Comparison of ENCODE assay signal across 20 cellular contexts in genomic region chr16:83907111-83907510, GRCh38. TPM values are rescaled to one million over a fixed set of nuclear protein-coding genes. Genes with fewer than 3 reads are reported as not detected.
A peak's percentile ranks its signal among the peaks of the same experiment; 100 is the strongest.
DNase-seq lines count a peak whose midpoint lies in the region; ATAC-seq and TF ChIP-seq lines count a peak whose summit lies in the region.
"Had no signal": no experiment of that assay in that cellular context is flagged by ENCODE, and none has a peak within 500 bp of the region (broad histone marks: within the 10 kb centered on the region; RNA-seq: fewer than 3 reads in every experiment).

No MANE protein-coding gene starts in this region.

- H3K9me3 ChIP-seq in cardiac muscle cell (ENCODE audit: low read depth), result no peaks in the 10 kb centered on the region
- H3K9me3 ChIP-seq in heart left ventricle, result no peaks in the 10 kb centered on the region
- no peaks in the 10 kb centered on the region for H3K9me3 ChIP-seq in psoas muscle
- H3K9me3 ChIP-seq in smooth muscle cell (replicated peaks; ENCODE audit: low read depth), result no peaks in the 10 kb centered on the region
- H3K9me3 ChIP-seq: BLaER1, Caco-2, HAP-1 had no signal

- H3K9me3 Mint-ChIP-seq in mesothelial cell of epicardium, result no peaks in the 10 kb centered on the region
- H3K9me3 Mint-ChIP-seq: CD4-positive, CD25-positive, alpha-beta regulatory T cell; CD8-positive, alpha-beta T cell; HFFc6 had no signal

- H3K4me1 ChIP-seq in cardiac muscle cell (ENCODE audit: low read depth) (peaks cover 50% of the 10 kb centered on the region), heart left ventricle (peaks cover 0 to 56% (median 26%) of the 10 kb centered on the region in 12 donors), psoas muscle (peaks cover 64% of the 10 kb centered on the region), smooth muscle cell (ENCODE audit: low read depth) (peaks cover 10% of the 10 kb centered on the region)
- H3K4me1 ChIP-seq: Caco-2 had no signal

- H3K4me3 Mint-ChIP-seq in mesothelial cell of epicardium, result no peak overlapping the region
- H3K4me3 Mint-ChIP-seq: B cell; CD4-positive, CD25-positive, alpha-beta regulatory T cell; CD8-positive, alpha-beta T cell; HFFc6 had no signal

- H2AFZ ChIP-seq in smooth muscle cell (ENCODE audit: low read depth), result no peak overlapping the region

- TF ChIP-seq POLR2A in heart left ventricle (IDR thresholded peaks at IDR 0.05), result no peak

- peak overlapping the region; percentile 14 for H3K4me2 ChIP-seq in smooth muscle cell
- H3K4me2 ChIP-seq: BLaER1 had no signal

- H3K27ac ChIP-seq in cardiac muscle cell, result peak overlapping the region; percentile 15
- peak overlapping the region in 3 of 12 donors; percentile 84 to 99 (median 97) for H3K27ac ChIP-seq in heart left ventricle
- H3K27ac ChIP-seq in psoas muscle, result peak overlapping the region; percentile 97
- no peak overlapping the region for H3K27ac ChIP-seq in smooth muscle cell (ENCODE audit: low read depth)
- H3K27ac ChIP-seq: 22Rv1, BLaER1, C4-2B had no signal

- H4K20me1 ChIP-seq in smooth muscle cell (ENCODE audit: low read depth), result peaks cover 13% of the 10 kb centered on the region

- H3K27me3 Mint-ChIP-seq in mesothelial cell of epicardium (ENCODE audit: low read depth), result no peaks in the 10 kb centered on the region
- H3K27me3 Mint-ChIP-seq: B cell; CD4-positive, CD25-positive, alpha-beta regulatory T cell had no signal

- H3K4me1 Mint-ChIP-seq in mesothelial cell of epicardium, result peaks cover 16% of the 10 kb centered on the region

- H3K36me3 Mint-ChIP-seq in mesothelial cell of epicardium, result peaks cover 17% of the 10 kb centered on the region

- TF ChIP-seq CTCF in cardiac muscle cell (IDR thresholded peaks at IDR 0.05; ENCODE audit: low read depth, low read length) (no peak), heart left ventricle (IDR thresholded peaks at IDR 0.05) (no peak), mesothelial cell of epicardium (IDR thresholded peaks at IDR 0.05; ENCODE audit: unreplicated experiment) (no peak), psoas muscle (IDR thresholded peaks at IDR 0.05) (no peak), smooth muscle cell (IDR thresholded peaks at IDR 0.05; ENCODE audit: borderline replicate concordance, insufficient read depth, poor library complexity, severe bottlenecking) (no peak)

- H3K27me3 ChIP-seq in cardiac muscle cell (no peaks in the 10 kb centered on the region), heart left ventricle (no peaks in the 10 kb centered on the region), psoas muscle (ENCODE audit: insufficient read depth in 3 of 3, low read length in 2 of 3) (no peaks in the 10 kb centered on the region), smooth muscle cell (ENCODE audit: low read depth) (no peaks in the 10 kb centered on the region)
- H3K27me3 ChIP-seq: BLaER1 had no signal

- peaks cover 4% of the 10 kb centered on the region for H3K36me3 ChIP-seq in cardiac muscle cell
- peaks cover 0 to 68% (median 51%) of the 10 kb centered on the region in 9 donors for H3K36me3 ChIP-seq in heart left ventricle
- H3K36me3 ChIP-seq in psoas muscle (ENCODE audit: insufficient read depth in 1 of 2, low read depth in 1 of 2), result peaks cover 3 to 45% of the 10 kb centered on the region in 2 donors
- peaks cover 6% of the 10 kb centered on the region for H3K36me3 ChIP-seq in smooth muscle cell (ENCODE audit: low read depth)

- DNase-seq in cardiac muscle cell (ENCODE audit: low read depth in 1 of 2, low spot score in 1 of 2), result no peak
- DNase-seq in heart left ventricle, result no peak
- no peak for DNase-seq in mesothelial cell of epicardium (ENCODE audit: low spot score in 2 of 2, unreplicated experiment in 2 of 2)
- no peak for DNase-seq in psoas muscle
- DNase-seq in smooth muscle cell (lab: John Stamatoyannopoulos, UW; ENCODE audit: unreplicated experiment), result no peak
- no peak for DNase-seq in activated naive CD4-positive, alpha-beta T cell (lab: John Stamatoyannopoulos, UW)
- DNase-seq: Caco-2; CD4-positive, CD25-positive, alpha-beta regulatory T cell; CD8-positive, alpha-beta T cell; DMS153; DND-41; GOT3; HFFc6 had no signal

- ATAC-seq in heart left ventricle (no peak), psoas muscle (peak in 3 of 4 donors; percentile 29 to 51 (median 35)), GM19324 (IDR thresholded peaks at IDR 0.05; ENCODE audit: low FRiP score, unreplicated experiment) (no peak), HG03108 (IDR thresholded peaks at IDR 0.05; ENCODE audit: unreplicated experiment) (no peak)
- ATAC-seq: CD8-positive, alpha-beta T cell had no signal

- WGBS in heart left ventricle, 4 donors, result 76 to 79% (median 78%) methylated on average over 8 of the region's 8 CpGs
- WGBS in psoas muscle, 3 donors, result 36 to 59% (median 40%) methylated on average over 8 of the region's 8 CpGs
- WGBS in smooth muscle cell (ENCODE audit: low lambda C conversion rate), result 87% methylated on average over 8 of the region's 8 CpGs

- intact Hi-C loops in heart left ventricle (cut with DNase I), result no loop called here
- intact Hi-C loops in psoas muscle (cut with DNase I), result no loop called here

- H3K27ac Mint-ChIP-seq in mesothelial cell of epicardium, result peak overlapping the region; percentile 30
- H3K27ac Mint-ChIP-seq: B cell; CD4-positive, CD25-positive, alpha-beta regulatory T cell; CD8-positive, alpha-beta T cell; HFFc6 had no signal

- H3K9ac ChIP-seq in smooth muscle cell (ENCODE audit: low read depth), result no peak overlapping the region
- H3K9ac ChIP-seq: BLaER1 had no signal

- H3K4me3 ChIP-seq in cardiac muscle cell (no peak overlapping the region), heart left ventricle (no peak overlapping the region), psoas muscle (peak overlapping the region; percentile 46), smooth muscle cell (no peak overlapping the region)
- H3K4me3 ChIP-seq: BLaER1, HAP-1 had no signal

- H3K79me2 ChIP-seq in smooth muscle cell (ENCODE audit: low read depth), result no peaks in the 10 kb centered on the region

- H3F3A ChIP-seq in smooth muscle cell (ENCODE audit: low read depth), result peaks cover 4% of the 10 kb centered on the region

RNA-seq across cellular contexts. Expression of gene MLYCD, which starts 8.2 kb away (rescaled TPM):
- total RNA-seq in cardiac muscle cell (8.0 and 9.3 TPM in 2 replicates), heart left ventricle (10 to 100 TPM; 22.5 to 65.3 (median 40.2) TPM), mesothelial cell of epicardium (6.9 to 7.4 TPM (median 7.4 TPM) in 3 replicates), psoas muscle (10 to 100 TPM; 14.7 to 21.6 (median 17.8) TPM), smooth muscle cell (1.2 and 1.8 TPM in 2 replicates)
- polyA plus RNA-seq in cardiac muscle cell (9.9 and 10.6 TPM in 2 replicates), heart left ventricle (10 to 100 TPM; 19.4 to 21.8 TPM), psoas muscle (10 to 100 TPM in 1 of 3 donors, 1 to 10 TPM in 2; 8.3 to 14.0 (median 9.3) TPM), smooth muscle cell (1.6 and 4.0 TPM in 2 replicates)

RNA-seq across cellular contexts. Expression of gene OSGIN1, which starts 45.9 kb away (rescaled TPM):
- total RNA-seq in cardiac muscle cell (0.60 and 3.4 TPM in 2 replicates), heart left ventricle (10 to 100 TPM in 2 of 9 donors, 1 to 10 TPM in 7; 3.3 to 11.0 (median 7.0) TPM), mesothelial cell of epicardium (2.2 to 2.5 TPM (median 2.3 TPM) in 3 replicates), psoas muscle (10 to 100 TPM; 10.4 to 33.7 (median 24.9) TPM), smooth muscle cell (5.1 and 8.9 TPM in 2 replicates)
- polyA plus RNA-seq in cardiac muscle cell (0.76 and 3.4 TPM in 2 replicates), heart left ventricle (10 to 100 TPM in 1 of 2 donors, 1 to 10 TPM in 1; 7.4 to 12.8 TPM), psoas muscle (10 to 100 TPM; 18.4 to 39.4 (median 37.0) TPM), smooth muscle cell (12.4 and 13.8 TPM in 2 replicates)

Comparison
In these comparisons a context has a peak if more than half of its experiments do, and no peak if none do; other contexts are left out.
1. ATAC-seq: peak in psoas muscle (3 of 4); none in heart left ventricle (0 of 4), GM19324 (single experiment) and HG03108 (single experiment).